In genomic region chr1:51518033-51518729, GRCh38 we compare ENCODE assay signal across 1 cellular context.
TF ChIP-seq lines count a peak whose summit lies in the region.

No MANE protein-coding gene starts in this region.

TF ChIP-seq in HepG2, 621 proteins besides CTCF, POLR2A, EP300 and RAD21 (continued from another document and continues in another):
- TF ChIP-seq HNF1A (IDR thresholded peaks at IDR 0.05; ENCODE audit: low read depth) (no peak), HNF1A (CRISPR knock-in tag; IDR thresholded peaks at IDR 0.05; ENCODE audit: borderline replicate concordance) (no peak), GFI1 (CRISPR knock-in tag; IDR thresholded peaks at IDR 0.05; ENCODE audit: borderline replicate concordance) (no peak), ZNF232 (CRISPR knock-in tag; IDR thresholded peaks at IDR 0.05; ENCODE audit: borderline replicate concordance) (no peak), U2AF2 (IDR thresholded peaks at IDR 0.05; ENCODE audit: low read depth, low read length) (no peak), SMARCC2 (IDR thresholded peaks at IDR 0.05) (no peak), SP2 (CRISPR knock-in tag; IDR thresholded peaks at IDR 0.05) (no peak), ZNF687 (CRISPR knock-in tag; IDR thresholded peaks at IDR 0.05) (peak; percentile 52), ZNF513 (CRISPR knock-in tag; conservative IDR thresholded peaks at IDR 0.05) (no peak), EHMT2 (IDR thresholded peaks at IDR 0.05; ENCODE audit: borderline replicate concordance, low read depth, low read length) (no peak), KDM4B (CRISPR knock-in tag; IDR thresholded peaks at IDR 0.05) (peak; percentile 14; the same call in 1 of the 2 replicates), HMG20A (CRISPR knock-in tag; IDR thresholded peaks at IDR 0.05; ENCODE audit: borderline replicate concordance) (no peak; the same call in 1 of the 2 replicates), ZNF569 (CRISPR knock-in tag; IDR thresholded peaks at IDR 0.05; ENCODE audit: borderline replicate concordance) (no peak), ZNF883 (CRISPR knock-in tag; IDR thresholded peaks at IDR 0.05; ENCODE audit: not compliant biosample characterization) (peak; percentile 52), SNAI1 (CRISPR knock-in tag; IDR thresholded peaks at IDR 0.05; ENCODE audit: borderline replicate concordance) (no peak), MEIS2 (CRISPR knock-in tag; IDR thresholded peaks at IDR 0.05) (peak; percentile 89), REPIN1 (CRISPR knock-in tag; IDR thresholded peaks at IDR 0.05; ENCODE audit: borderline replicate concordance, low read depth) (no peak), TBX2 (CRISPR knock-in tag; IDR thresholded peaks at IDR 0.05; ENCODE audit: borderline replicate concordance) (peak; percentile 72; the same call in 1 of the 2 replicates), BRD4 (CRISPR knock-in tag; IDR thresholded peaks at IDR 0.05) (no peak), ZNF652 (CRISPR knock-in tag; IDR thresholded peaks at IDR 0.05; ENCODE audit: borderline replicate concordance, low read depth) (no peak), KAT8 (CRISPR knock-in tag; IDR thresholded peaks at IDR 0.05) (no peak), ETV6 (CRISPR knock-in tag; conservative IDR thresholded peaks at IDR 0.05) (no peak), ZNF614 (CRISPR knock-in tag; IDR thresholded peaks at IDR 0.05; ENCODE audit: borderline replicate concordance) (0 out of 2 replicates have a peak, but pooled peaks have one; percentile 25), ATF7-NPFF (CRISPR knock-in tag; IDR thresholded peaks at IDR 0.05; ENCODE audit: low read depth) (no peak), NR2F6 (IDR thresholded peaks at IDR 0.05) (no peak), NR2F6 (CRISPR knock-in tag; IDR thresholded peaks at IDR 0.05) (no peak), JUN (CRISPR knock-in tag; IDR thresholded peaks at IDR 0.05) (no peak), MED8 (CRISPR knock-in tag; IDR thresholded peaks at IDR 0.05; ENCODE audit: insufficient replicate concordance) (no peak), ZNF326 (CRISPR knock-in tag; IDR thresholded peaks at IDR 0.05; ENCODE audit: borderline replicate concordance) (no peak), ZNF12 (CRISPR knock-in tag; IDR thresholded peaks at IDR 0.05) (no peak), SKIL (CRISPR knock-in tag; IDR thresholded peaks at IDR 0.05; ENCODE audit: borderline replicate concordance) (no peak), ZIK1 (CRISPR knock-in tag; IDR thresholded peaks at IDR 0.05; ENCODE audit: borderline replicate concordance, low read depth) (no peak), ZNF274 (CRISPR knock-in tag; IDR thresholded peaks at IDR 0.05) (no peak), ZNF260 (CRISPR knock-in tag; IDR thresholded peaks at IDR 0.05; ENCODE audit: borderline replicate concordance, low read depth) (no peak), FOXK1 (CRISPR knock-in tag; IDR thresholded peaks at IDR 0.05; ENCODE audit: borderline replicate concordance, low read depth) (peak; percentile 70; the same call in 1 of the 2 replicates), EEA1 (CRISPR knock-in tag; IDR thresholded peaks at IDR 0.05; ENCODE audit: borderline replicate concordance) (no peak), USF2 (IDR thresholded peaks at IDR 0.05; ENCODE audit: low read depth, low read length) (no peak), USF2 (CRISPR knock-in tag; IDR thresholded peaks at IDR 0.05; ENCODE audit: borderline replicate concordance) (no peak), RNF2 (conservative IDR thresholded peaks at IDR 0.05; ENCODE audit: low read depth) (no peak), ZNF121 (CRISPR knock-in tag; IDR thresholded peaks at IDR 0.05) (no peak), MIER3 (CRISPR knock-in tag; IDR thresholded peaks at IDR 0.05; ENCODE audit: borderline replicate concordance) (no peak; the same call in 1 of the 2 replicates), ZNF451 (CRISPR knock-in tag; IDR thresholded peaks at IDR 0.05) (no peak), ZFX (CRISPR knock-in tag; IDR thresholded peaks at IDR 0.05; ENCODE audit: low read depth) (no peak), ZNF282 (IDR thresholded peaks at IDR 0.05; ENCODE audit: partially characterized antibody) (no peak), SMC3 (IDR thresholded peaks at IDR 0.05; ENCODE audit: low read length) (no peak), SMARCE1 (IDR thresholded peaks at IDR 0.05; ENCODE audit: borderline replicate concordance) (no peak), ZBTB37 (CRISPR knock-in tag; IDR thresholded peaks at IDR 0.05) (no peak)
- TF ChIP-seq, protein P1, sequence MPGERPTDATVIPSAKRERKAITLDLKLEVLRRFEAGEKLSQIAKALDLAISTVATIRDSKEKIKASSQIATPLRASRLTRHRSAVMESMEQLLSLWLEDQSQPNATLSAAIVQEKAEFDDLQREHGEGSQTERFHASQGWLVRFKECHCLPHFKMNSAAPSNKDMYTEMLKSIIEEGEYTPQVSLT (CRISPR knock-in tag; IDR thresholded peaks at IDR 0.05; ENCODE audit: borderline replicate concordance, low read depth) = no peak
- TF ChIP-seq, protein P2, sequence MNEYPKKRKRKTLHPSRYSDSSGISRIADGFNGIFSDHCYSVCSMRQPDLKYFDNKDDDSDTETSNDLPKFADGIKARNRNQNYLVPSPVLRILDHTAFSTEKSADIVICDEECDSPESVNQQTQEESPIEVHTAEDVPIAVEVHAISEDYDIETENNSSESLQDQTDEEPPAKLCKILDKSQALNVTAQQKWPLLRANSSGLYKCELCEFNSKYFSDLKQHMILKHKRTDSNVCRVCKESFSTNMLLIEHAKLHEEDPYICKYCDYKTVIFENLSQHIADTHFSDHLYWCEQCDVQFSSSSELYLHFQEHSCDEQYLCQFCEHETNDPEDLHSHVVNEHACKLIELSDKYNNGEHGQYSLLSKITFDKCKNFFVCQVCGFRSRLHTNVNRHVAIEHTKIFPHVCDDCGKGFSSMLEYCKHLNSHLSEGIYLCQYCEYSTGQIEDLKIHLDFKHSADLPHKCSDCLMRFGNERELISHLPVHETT (CRISPR knock-in tag; conservative IDR thresholded peaks at IDR 0.05) = no peak
